In genomic region chr22:21009638-21010425, GRCh38 we compare ENCODE assay signal across 1 cellular context.
TF ChIP-seq lines count a peak whose summit lies in the region.

No MANE protein-coding gene starts in this region.

TF ChIP-seq in K562, 482 proteins besides CTCF, POLR2A, EP300 and RAD21 (continued from another document and continues in another):
- no peak for TF ChIP-seq RERE (CRISPR knock-in tag; IDR thresholded peaks at IDR 0.05; ENCODE audit: borderline replicate concordance)
- no peak for TF ChIP-seq JUND (IDR thresholded peaks at IDR 0.05; ENCODE audit: borderline replicate concordance, low read depth, low read length)
- no peak for TF ChIP-seq JUND (tag; IDR thresholded peaks at IDR 0.05; ENCODE audit: borderline replicate concordance, low read depth, low read length)
- TF ChIP-seq MIER1 (IDR thresholded peaks at IDR 0.05; ENCODE audit: low read depth) = no peak
- TF ChIP-seq SP1 (CRISPR knock-in tag; IDR thresholded peaks at IDR 0.05) = no peak
- TF ChIP-seq ZKSCAN3 (CRISPR knock-in tag; IDR thresholded peaks at IDR 0.05) = no peak
- no peak for TF ChIP-seq ILK (tag; IDR thresholded peaks at IDR 0.05; ENCODE audit: borderline replicate concordance, low read depth)
- no peak for TF ChIP-seq PCBP2 (IDR thresholded peaks at IDR 0.05; ENCODE audit: low read depth, low read length, poor library complexity, severe bottlenecking)
- no peak for TF ChIP-seq TARDBP (IDR thresholded peaks at IDR 0.05)
- TF ChIP-seq CCAR2 (IDR thresholded peaks at IDR 0.05; ENCODE audit: low read depth, low read length) = no peak
- TF ChIP-seq ZBTB11 (CRISPR knock-in tag; IDR thresholded peaks at IDR 0.05) = 0 out of 6 replicates have a peak, but pooled peaks of 1 of the 3 experiments have one; percentile 54
- TF ChIP-seq NCOR1 (IDR thresholded peaks at IDR 0.05) = no peak
- TF ChIP-seq ZNF133 (CRISPR knock-in tag; IDR thresholded peaks at IDR 0.05) = peak; percentile 73; the same call in 1 of the 2 replicates
- TF ChIP-seq ZFP91 (CRISPR knock-in tag; IDR thresholded peaks at IDR 0.05) = no peak
- TF ChIP-seq TSHZ1 (CRISPR knock-in tag; IDR thresholded peaks at IDR 0.05) = no peak
- TF ChIP-seq NEUROD1 (IDR thresholded peaks at IDR 0.05; ENCODE audit: borderline replicate concordance, low read depth, low read length, partially characterized antibody) = peak; percentile 26
- TF ChIP-seq UBTF (IDR thresholded peaks at IDR 0.05; ENCODE audit: borderline replicate concordance in 1 of 2, low read depth in 2 of 2, low read length in 2 of 2) = no peak
- no peak for TF ChIP-seq MCM5 (IDR thresholded peaks at IDR 0.05; ENCODE audit: low read depth)
- TF ChIP-seq FOXA1 (IDR thresholded peaks at IDR 0.05; ENCODE audit: borderline replicate concordance) = no peak
- no peak for TF ChIP-seq MLLT1 (IDR thresholded peaks at IDR 0.05)
- no peak for TF ChIP-seq MTA3 (IDR thresholded peaks at IDR 0.05; ENCODE audit: borderline replicate concordance)
- TF ChIP-seq IRF9 (tag; IDR thresholded peaks at IDR 0.05) = no peak
- TF ChIP-seq PTBP1 (IDR thresholded peaks at IDR 0.05; ENCODE audit: low read depth, low read length) = no peak
- peak; percentile 77 for TF ChIP-seq DMBX1 (CRISPR knock-in tag; IDR thresholded peaks at IDR 0.05; ENCODE audit: borderline replicate concordance)
- peak in 1 of 2 experiments; percentile 58; a peak in 1 of 4 replicates for TF ChIP-seq SIN3A (IDR thresholded peaks at IDR 0.05; ENCODE audit: borderline replicate concordance in 2 of 2, control insufficient read depth in 1 of 2, low read depth in 2 of 2, low read length in 2 of 2)
- TF ChIP-seq PREB (CRISPR knock-in tag; IDR thresholded peaks at IDR 0.05) = no peak
- TF ChIP-seq ARHGAP35 (IDR thresholded peaks at IDR 0.05; ENCODE audit: partially characterized antibody) = no peak
- no peak for TF ChIP-seq MTA1 (IDR thresholded peaks at IDR 0.05; ENCODE audit: borderline replicate concordance)
- no peak for TF ChIP-seq THRA (IDR thresholded peaks at IDR 0.05)
- TF ChIP-seq GTF2B (IDR thresholded peaks at IDR 0.05; ENCODE audit: extremely low read depth, insufficient read length) = no peak
- TF ChIP-seq HCFC1 (IDR thresholded peaks at IDR 0.05; ENCODE audit: low read depth, low read length) = peak; percentile 49; the same call in 1 of the 2 replicates
- no peak for TF ChIP-seq HMG20A (CRISPR knock-in tag; conservative IDR thresholded peaks at IDR 0.05)
- no peak for TF ChIP-seq SNAPC5 (CRISPR knock-in tag; IDR thresholded peaks at IDR 0.05)
- no peak for TF ChIP-seq PCBP1 (IDR thresholded peaks at IDR 0.05; ENCODE audit: low read depth, low read length, poor library complexity, severe bottlenecking)
